In genomic region chr17:74445156-74445555, GRCh38 we compare ENCODE assay signal across 21 cellular contexts. TPM values are rescaled to one million over a fixed set of nuclear protein-coding genes. Genes with fewer than 3 reads are reported as not detected.
DNase-seq lines count a peak whose midpoint lies in the region; ATAC-seq and TF ChIP-seq lines count a peak whose summit lies in the region.
"Had no signal": no experiment of that assay in that cellular context is flagged by ENCODE, and none has a peak within 500 bp of the region (broad histone marks: within the 10 kb centered on the region; RNA-seq: fewer than 3 reads in every experiment).

No MANE protein-coding gene starts in this region.

- no peak for ATAC-seq in heart left ventricle
- ATAC-seq in upper lobe of right lung, result no peak
- ATAC-seq: activated CD8-positive, alpha-beta memory T cell treated with anti-CD3 and anti-CD28 coated beads, Interleukin-2, amount 10 ng/mL, durations not matched to agents 7 days and 5 days had no signal

- H4K20me1 ChIP-seq in osteoblast (ENCODE audit: insufficient read depth, low read length), result no peaks in the 10 kb centered on the region

- no peak overlapping the region for H2AFZ ChIP-seq in osteoblast (ENCODE audit: low read length)

- H3K4me1 ChIP-seq in ascending aorta (peaks cover 42 to 80% of the 10 kb centered on the region in 2 donors), heart left ventricle (peaks cover 5 to 78% (median 55%) of the 10 kb centered on the region in 12 donors), osteoblast (ENCODE audit: insufficient read depth, low read length) (no peaks in the 10 kb centered on the region), upper lobe of right lung (peaks cover 53% of the 10 kb centered on the region)

- WGBS in heart left ventricle, 4 donors, result 72 to 84% (median 81%) methylated on average over 7 of the region's 7 CpGs

- H3K9me3 ChIP-seq in ascending aorta, result no peaks in the 10 kb centered on the region
- no peaks in the 10 kb centered on the region for H3K9me3 ChIP-seq in heart left ventricle
- no peaks in the 10 kb centered on the region for H3K9me3 ChIP-seq in osteoblast (ENCODE audit: low read depth, low read length)
- H3K9me3 ChIP-seq in upper lobe of right lung, result no peaks in the 10 kb centered on the region
- H3K9me3 ChIP-seq: MG63 had no signal

- no peaks in the 10 kb centered on the region for H3K27me3 ChIP-seq in ascending aorta
- H3K27me3 ChIP-seq in heart left ventricle, result no peaks in the 10 kb centered on the region
- no peaks in the 10 kb centered on the region for H3K27me3 ChIP-seq in osteoblast (ENCODE audit: insufficient read depth, low read length)
- H3K27me3 ChIP-seq in upper lobe of right lung, result no peaks in the 10 kb centered on the region
- H3K27me3 ChIP-seq: MG63 had no signal

- H3K79me2 ChIP-seq in osteoblast (ENCODE audit: insufficient read depth, low read length), result no peaks in the 10 kb centered on the region

- H3K36me3 ChIP-seq in ascending aorta (peaks cover 13 to 15% of the 10 kb centered on the region in 2 donors), heart left ventricle (peaks cover 0 to 29% (median 10%) of the 10 kb centered on the region in 9 donors), osteoblast (ENCODE audit: insufficient read depth, low read length) (no peaks in the 10 kb centered on the region), upper lobe of right lung (peaks cover 7% of the 10 kb centered on the region)
- H3K36me3 ChIP-seq: MG63 had no signal

- H3K27ac ChIP-seq in ascending aorta, result peak overlapping the region; percentile 94 to 98
- H3K27ac ChIP-seq in heart left ventricle, result peak overlapping the region in 10 of 12 donors; percentile 67 to 95 (median 90)
- H3K27ac ChIP-seq in osteoblast (ENCODE audit: low read depth, low read length), result no peak overlapping the region
- peak overlapping the region; percentile 86 for H3K27ac ChIP-seq in upper lobe of right lung

- no peak overlapping the region for H3K4me2 ChIP-seq in osteoblast (ENCODE audit: insufficient read depth, low read length)

- H3K4me3 ChIP-seq in ascending aorta (no peak overlapping the region), heart left ventricle (no peak overlapping the region), osteoblast (ENCODE audit: insufficient read depth, low read length) (no peak overlapping the region), upper lobe of right lung (no peak overlapping the region)
- H3K4me3 ChIP-seq: MG63, skin epidermis had no signal

- TF ChIP-seq CTCF in ascending aorta (IDR thresholded peaks at IDR 0.05) (no peak), heart left ventricle (IDR thresholded peaks at IDR 0.05) (no peak), osteoblast (IDR thresholded peaks at IDR 0.05; ENCODE audit: extremely low read depth, low read depth, low read length) (no peak), upper lobe of right lung (IDR thresholded peaks at IDR 0.05) (no peak)

- TF ChIP-seq POLR2A in heart left ventricle (IDR thresholded peaks at IDR 0.05), result no peak

- intact Hi-C loops in ascending aorta (cut with DNase I) (loop anchor here (5.0 to 10.0 kb wide), 4 partner anchors 330 to 670 kb away; partner anchors contain the start of genes CDR2L, FDXR and NAT9), heart left ventricle (cut with DNase I) (loop anchor here in 1 of 10 donors (10.0 kb wide), 1 partner anchor 230 kb away; the partner anchor contains the start of gene TTYH2), upper lobe of right lung (cut with DNase I) (no loop called here)

- DNase-seq in ascending aorta (ENCODE audit: low spot score in 2 of 2) (no peak), heart left ventricle (no peak), osteoblast (ENCODE audit: insufficient read length, low spot score, missing footprints) (peak; percentile 6), upper lobe of right lung (no peak), activated T-cell treated with anti-CD3 and anti-CD28 coated beads for 4 hours (no peak), OCI-M1 (lab: John Stamatoyannopoulos, UW) (no peak)
- no peak for DNase-seq in effector CD4-positive, alpha-beta T cell
- DNase-seq: activated CD4-positive, alpha-beta T cell treated with anti-CD3 and anti-CD28 coated beads, Interleukin-2, amount 50 U/mL, for 1 hour; activated CD8-positive, alpha-beta memory T cell treated with anti-CD3 and anti-CD28 coated beads, Interleukin-2, amount 10 ng/mL, durations not matched to agents 7 days and 5 days; EL; HFFc6; MG63; NCI-H1417; NCI-H2081; NCI-H446 treated with DMSO at 0.1 percent for 48 hours; stimulated activated CD4-positive, alpha-beta T cell treated with anti-CD3 and anti-CD28 coated beads, Interleukin-1b, Interleukin-23, amount 100 ng/mL, for 48 hours; T1000 had no signal

RNA-seq across cellular contexts. Expression of gene GPRC5C, which starts 13.3 kb away (rescaled TPM):
- total RNA-seq in ascending aorta, result 29.1 TPM
- total RNA-seq in heart left ventricle, result 10 to 100 TPM; 22.2 to 59.9 (median 39.2) TPM
- 10 to 100 TPM; 28.5 to 35.3 TPM for polyA plus RNA-seq in heart left ventricle
- 2.9 and 6.8 TPM in 2 replicates for total RNA-seq in osteoblast
- 48.6 TPM for total RNA-seq in upper lobe of right lung
- total RNA-seq: activated CD8-positive, alpha-beta memory T cell treated with anti-CD3 and anti-CD28 coated beads, Interleukin-2, amount 10 ng/mL, durations not matched to agents 7 days and 5 days; activated T-helper 1 cell treated with anti-CD3 and anti-CD28 coated beads, Interleukin-12 subunit alpha, Interleukin-12 subunit beta, Interleukin-2, Interleukin-4 antibody, amounts not matched to agents 30 ng/mL and 10 ng/mL and 1 ng/mL, durations not matched to agents 14 hours and 24 hours and 36 hours; HFFc6; pulmonary artery endothelial cell had no signal

RNA-seq across cellular contexts. Expression of gene CD300A, which starts 21.3 kb away (rescaled TPM):
- total RNA-seq in ascending aorta, result 21.9 TPM
- total RNA-seq in heart left ventricle, result 10 to 100 TPM in 1 of 9 donors, 1 to 10 TPM in 6, under 1 TPM in 2; 0.64 to 23.2 (median 1.8) TPM
- 1 to 10 TPM in 1 of 2 donors, under 1 TPM in 1; 0.72 to 1.5 TPM for polyA plus RNA-seq in heart left ventricle
- not detected in 2 replicates for total RNA-seq in osteoblast
- total RNA-seq in upper lobe of right lung, result 17.5 TPM
- total RNA-seq: dermis microvascular lymphatic vessel endothelial cell, HFFc6, pulmonary artery endothelial cell had no signal
